Comparison of ENCODE assay signal across 1 cellular context in genomic region chr17:77429985-77430752, GRCh38.
TF ChIP-seq lines count a peak whose summit lies in the region.

No MANE protein-coding gene starts in this region.

TF ChIP-seq in HepG2, 621 proteins besides CTCF, POLR2A, EP300 and RAD21 (continued from another document and continues in another):
- TF ChIP-seq AFF4 (CRISPR knock-in tag; IDR thresholded peaks at IDR 0.05) (0 out of 2 replicates have a peak, but pooled peaks have one; percentile 42), ATF2 (CRISPR knock-in tag; IDR thresholded peaks at IDR 0.05) (peak; percentile 18; the same call in 1 of the 2 replicates), ZNF24 (IDR thresholded peaks at IDR 0.05) (no peak), ZNF460 (CRISPR knock-in tag; IDR thresholded peaks at IDR 0.05; ENCODE audit: borderline replicate concordance) (peak; percentile 33; the same call in 1 of the 2 replicates), ZNF766 (CRISPR knock-in tag; IDR thresholded peaks at IDR 0.05; ENCODE audit: borderline replicate concordance) (no peak), ZNF274 (CRISPR knock-in tag; IDR thresholded peaks at IDR 0.05) (no peak), EHMT2 (IDR thresholded peaks at IDR 0.05; ENCODE audit: borderline replicate concordance, low read depth, low read length) (no peak), KDM5B (CRISPR knock-in tag; IDR thresholded peaks at IDR 0.05; ENCODE audit: borderline replicate concordance) (peak; percentile 89), REPIN1 (CRISPR knock-in tag; IDR thresholded peaks at IDR 0.05; ENCODE audit: borderline replicate concordance, low read depth) (peak; percentile 79), ZGPAT (CRISPR knock-in tag; IDR thresholded peaks at IDR 0.05) (peak; percentile 93), HDAC2 (CRISPR knock-in tag; IDR thresholded peaks at IDR 0.05) (peak; percentile 77), ZXDC (CRISPR knock-in tag; IDR thresholded peaks at IDR 0.05) (no peak), GABPB1 (CRISPR knock-in tag; IDR thresholded peaks at IDR 0.05) (peak; percentile 73), NCOA2 (CRISPR knock-in tag; IDR thresholded peaks at IDR 0.05) (0 out of 2 replicates have a peak, but pooled peaks have one; percentile 29), ZNF317 (CRISPR knock-in tag; IDR thresholded peaks at IDR 0.05) (peak; percentile 58; the same call in 1 of the 2 replicates), TFE3 (CRISPR knock-in tag; IDR thresholded peaks at IDR 0.05) (peak; percentile 70; the same call in 1 of the 2 replicates), ZNF333 (CRISPR knock-in tag; IDR thresholded peaks at IDR 0.05; ENCODE audit: borderline replicate concordance) (0 out of 2 replicates have a peak, but pooled peaks have one; percentile 0), RXRA (CRISPR knock-in tag; IDR thresholded peaks at IDR 0.05) (peak; percentile 96), ZNF142 (CRISPR knock-in tag; IDR thresholded peaks at IDR 0.05) (no peak), HMG20A (CRISPR knock-in tag; IDR thresholded peaks at IDR 0.05; ENCODE audit: borderline replicate concordance) (peak; percentile 58; the same call in 1 of the 2 replicates), ZNF7 (CRISPR knock-in tag; IDR thresholded peaks at IDR 0.05) (no peak; the same call in 1 of the 2 replicates), NAIF1 (CRISPR knock-in tag; IDR thresholded peaks at IDR 0.05; ENCODE audit: borderline replicate concordance) (no peak; the same call in 1 of the 2 replicates), GLMP (CRISPR knock-in tag; IDR thresholded peaks at IDR 0.05; ENCODE audit: borderline replicate concordance) (no peak), ZNF644 (CRISPR knock-in tag; IDR thresholded peaks at IDR 0.05; ENCODE audit: low read depth) (peak; percentile 30; the same call in 1 of the 2 replicates), SYNCRIP (IDR thresholded peaks at IDR 0.05; ENCODE audit: insufficient read depth, low read depth, low read length) (no peak), TRIM24 (CRISPR knock-in tag; IDR thresholded peaks at IDR 0.05) (no peak), ZNF652 (CRISPR knock-in tag; IDR thresholded peaks at IDR 0.05; ENCODE audit: borderline replicate concordance, low read depth) (0 out of 2 replicates have a peak, but pooled peaks have one; percentile 13), MTA1 (CRISPR knock-in tag; IDR thresholded peaks at IDR 0.05; ENCODE audit: borderline replicate concordance) (peak; percentile 71; the same call in 1 of the 2 replicates), ZBTB7B (CRISPR knock-in tag; IDR thresholded peaks at IDR 0.05) (peak; percentile 22; the same call in 1 of the 2 replicates), NFRKB (IDR thresholded peaks at IDR 0.05) (no peak), ZNF777 (CRISPR knock-in tag; IDR thresholded peaks at IDR 0.05) (no peak; the same call in 1 of the 2 replicates), UBTF (CRISPR knock-in tag; IDR thresholded peaks at IDR 0.05) (peak; percentile 61), YEATS4 (CRISPR knock-in tag; IDR thresholded peaks at IDR 0.05; ENCODE audit: borderline replicate concordance) (no peak), JUN (CRISPR knock-in tag; IDR thresholded peaks at IDR 0.05) (peak; percentile 83; the same call in 1 of the 2 replicates), ZBTB37 (CRISPR knock-in tag; IDR thresholded peaks at IDR 0.05) (no peak)
